Comparison of ENCODE assay signal across 25 cellular contexts in the genomic region with DNA sequence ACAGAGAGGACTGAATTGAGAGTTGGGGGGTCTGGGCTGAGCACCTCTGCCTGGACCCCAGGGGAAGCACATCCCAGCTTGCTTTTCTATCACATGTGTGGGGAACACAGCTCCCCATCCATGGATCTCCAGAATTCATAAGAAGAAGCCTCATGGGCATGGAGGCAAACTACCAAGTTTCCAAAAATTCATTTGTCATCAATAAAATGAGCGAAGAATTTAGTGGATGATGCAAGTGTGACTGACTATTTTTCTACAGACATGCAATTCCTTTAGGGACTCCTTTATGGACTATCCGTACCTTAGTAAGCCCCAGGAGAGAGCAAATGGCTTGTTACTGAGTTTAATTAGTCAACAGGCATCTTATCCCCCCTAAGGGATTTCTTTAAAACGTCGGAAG.
"Had no signal": no experiment of that assay in that cellular context is flagged by ENCODE, and none has a peak within 500 bp of the region (broad histone marks: within the 10 kb centered on the region; RNA-seq: fewer than 3 reads in every experiment).

No MANE protein-coding gene starts in this region.

- FAIRE-seq: urothelium cell line had no signal

- H3K4me3 ChIP-seq: stomach, suprapubic skin, testis, thoracic aorta, thyroid gland, tibial artery, tibial nerve, transverse colon, upper lobe of left lung, upper lobe of right lung, uterus, vagina had no signal

- H3K4me1 ChIP-seq: stomach, testis, transverse colon, upper lobe of left lung, upper lobe of right lung, uterus, vagina had no signal

- H3K27ac ChIP-seq: stomach, suprapubic skin, testis, thoracic aorta, thyroid gland, tibial artery, tibial nerve, transverse colon, upper lobe of left lung, upper lobe of right lung, uterus, vagina had no signal

- H3K36me3 ChIP-seq: stomach, suprapubic skin, thoracic aorta, thyroid gland, tibial artery, tibial nerve, transverse colon, upper lobe of left lung, upper lobe of right lung, uterus, vagina had no signal

- H3K27me3 ChIP-seq: stomach, testis, thyroid gland, tibial nerve, transverse colon, upper lobe of left lung, upper lobe of right lung, uterus, vagina had no signal

- H3K9me3 ChIP-seq: stomach, suprapubic skin, testis, thoracic aorta, thyroid gland, tibial artery, tibial nerve, transverse colon, upper lobe of left lung, upper lobe of right lung, uterus, vagina had no signal

- ATAC-seq: stimulated activated effector memory CD8-positive, alpha-beta T cell treated with anti-CD3 and anti-CD28 coated beads, Interleukin-12 subunit alpha, Interleukin-12 subunit beta, amount 100 ng/mL, for 72 hours; stimulated activated memory B cell treated with anti-CD40 and anti-IgM and Interleukin-4, amounts not matched to agents 10 μg/mL and 1 μg/mL and 100 μg/mL, for 72 hours; stimulated activated naive CD8-positive, alpha-beta T cell treated with anti-CD3 and anti-CD28 coated beads, Interleukin-15, amount 100 ng/mL, for 72 hours; stimulated activated naive CD8-positive, alpha-beta T cell treated with anti-CD3 and anti-CD28 coated beads, Interleukin-15, Interleukin-2, amounts not matched to agents 100 U/mL and 50 U/mL, for 24 hours; upper lobe of right lung had no signal

- DNase-seq: stimulated activated CD4-positive, alpha-beta T cell treated with anti-CD3 and anti-CD28 coated beads, Interleukin-2, amount 100 ng/mL, for 48 hours; stimulated activated CD4-positive, alpha-beta T cell treated with anti-CD3 and anti-CD28 coated beads, Interleukin-4, amount 100 ng/mL, for 1 hour; stimulated activated CD4-positive, alpha-beta T cell treated with anti-CD3 and anti-CD28 coated beads, Interleukin-4, amount 100 ng/mL, for 24 hours; stimulated activated CD4-positive, alpha-beta T cell treated with anti-CD3 and anti-CD28 coated beads, Interleukin-4, amount 100 ng/mL, for 4 hours; stimulated activated CD8-positive, alpha-beta memory T cell treated with anti-CD3 and anti-CD28 coated beads, Interleukin-4, amount 100 ng/mL, for 48 hours; stimulated activated naive B cell treated with anti-CD40 and anti-IgM and Interleukin-4, amounts not matched to agents 10 μg/mL and 1 μg/mL and 100 μg/mL, for 72 hours; stimulated activated naive CD4-positive, alpha-beta T cell; stimulated activated naive CD4-positive, alpha-beta T cell treated with Interleukin-2 at 50 U/mL for 16 hours; stimulated activated naive CD8-positive, alpha-beta T cell treated with anti-CD3 and anti-CD28 coated beads, Interleukin-15, amount 100 ng/mL, for 72 hours; stimulated activated naive CD8-positive, alpha-beta T cell treated with anti-CD3 and anti-CD28 coated beads, Interleukin-15, Interleukin-2, amounts not matched to agents 100 U/mL and 50 U/mL, for 24 hours; stomach; testis; thyroid gland; tibial artery; transverse colon; upper lobe of left lung; upper lobe of right lung; uterus had no signal
